Comparison of ENCODE assay signal across 14 cellular contexts in genomic region chr1:219159946-219160645, GRCh38. TPM values are rescaled to one million over a fixed set of nuclear protein-coding genes. Genes with fewer than 3 reads are reported as not detected.
DNase-seq lines count a peak whose midpoint lies in the region; ATAC-seq and TF ChIP-seq lines count a peak whose summit lies in the region.
"Had no signal": no experiment of that assay in that cellular context is flagged by ENCODE, and none has a peak within 500 bp of the region (broad histone marks: within the 10 kb centered on the region; RNA-seq: fewer than 3 reads in every experiment).

No MANE protein-coding gene starts in this region.

- BruUV-seq in IMR-90 (replicated peaks; lab: Mats Ljungman, UMichigan), result no TSS peak

- no peaks in the 10 kb centered on the region for H3K79me1 ChIP-seq in IMR-90 (ENCODE audit: low read depth in 1 of 2, low read length in 2 of 2)

- TF ChIP-seq EP300 in sigmoid colon (IDR thresholded peaks at IDR 0.05), result no peak

- DNase-seq in IMR-90, result no peak
- peak; percentile 23 for DNase-seq in germinal center (ENCODE audit: low spot score)
- no peak for DNase-seq in activated CD8-positive, alpha-beta T cell treated with anti-CD3 and anti-CD28 coated beads, Interleukin-2, amount 10 ng/mL, durations not matched to agents 7 days and 5 days
- no peak for DNase-seq in NCI-H510A (lab: John Stamatoyannopoulos, UW)
- DNase-seq in sigmoid colon, result no peak
- no peak for DNase-seq in NCI-H2081 (lab: John Stamatoyannopoulos, UW)
- DNase-seq: CD4-positive, alpha-beta T cell; NCI-H1092 treated with DMSO at 0.1 percent for 48 hours; stimulated activated CD4-positive, alpha-beta T cell treated with anti-CD3 and anti-CD28 coated beads, Interleukin-1b, Interleukin-23, amount 100 ng/mL, for 48 hours; testis had no signal

- H4K5ac ChIP-seq in IMR-90 (ENCODE audit: low read depth, low read length), result no peak overlapping the region

- no peak overlapping the region for H4K8ac ChIP-seq in IMR-90 (ENCODE audit: low read depth in 2 of 2, low read length in 2 of 2)

- no peaks in the 10 kb centered on the region for H3K4me1 Mint-ChIP-seq in activated CD8-positive, alpha-beta T cell treated with anti-CD3 and anti-CD28 coated beads, Interleukin-2, amount 10 ng/mL, durations not matched to agents 7 days and 5 days (ENCODE audit: low read depth)

- no peak overlapping the region for H3K9ac ChIP-seq in IMR-90 (ENCODE audit: low read depth, low read length)

- H3K36me3 Mint-ChIP-seq in activated CD8-positive, alpha-beta T cell treated with anti-CD3 and anti-CD28 coated beads, Interleukin-2, amount 10 ng/mL, durations not matched to agents 7 days and 5 days (ENCODE audit: low read depth), result no peaks in the 10 kb centered on the region
- H3K36me3 Mint-ChIP-seq: activated naive CD4-positive, alpha-beta T cell treated with anti-CD3 and anti-CD28 coated beads, Interleukin-2, amount 50 U/mL, for 72 hours had no signal

- TF ChIP-seq RAD21 in IMR-90 (IDR thresholded peaks at IDR 0.05; ENCODE audit: low read length), result no peak

- intact Hi-C loops in IMR-90 (cut with micrococcal nuclease) (no loop called here), sigmoid colon (cut with DNase I) (no loop called here)

- H3K4me1 ChIP-seq in IMR-90 (ENCODE audit: control insufficient read depth, insufficient read depth, low read length) (no peaks in the 10 kb centered on the region), sigmoid colon (no peaks in the 10 kb centered on the region)
- H3K4me1 ChIP-seq: testis had no signal

- H2AFZ ChIP-seq in IMR-90 (replicated peaks; ENCODE audit: low read length, poor library complexity), result no peak overlapping the region

- no peak overlapping the region for H3K4me3 Mint-ChIP-seq in activated CD8-positive, alpha-beta T cell treated with anti-CD3 and anti-CD28 coated beads, Interleukin-2, amount 10 ng/mL, durations not matched to agents 7 days and 5 days
- H3K4me3 Mint-ChIP-seq: CD4-positive, alpha-beta T cell; nephron had no signal

- H3K27ac Mint-ChIP-seq in activated CD8-positive, alpha-beta T cell treated with anti-CD3 and anti-CD28 coated beads, Interleukin-2, amount 10 ng/mL, durations not matched to agents 7 days and 5 days, result no peak overlapping the region
- H3K27ac Mint-ChIP-seq: activated naive CD4-positive, alpha-beta T cell treated with anti-CD3 and anti-CD28 coated beads, Interleukin-2, amount 50 U/mL, for 72 hours; CD4-positive, alpha-beta T cell; nephron had no signal

- CTCF ChIA-PET in IMR-90 (lab: Yijun Ruan, JAX), result interaction anchor here (0.8 to 1.6 kb wide), 2 partner anchors 13 to 315 kb away, joined by 3 to 4 read pairs; partner anchors contain the start of gene LYPLAL1
- CTCF ChIA-PET in activated CD8-positive, alpha-beta T cell treated with anti-CD3 and anti-CD28 coated beads, Interleukin-2, amount 10 ng/mL, durations not matched to agents 7 days and 5 days (lab: Charles Lee), result interaction anchor here (2.6 kb wide), 1 partner anchor 13 kb away, joined by 6 read pairs; the partner anchor contains the start of gene LYPLAL1

- no peak for TF ChIP-seq POLR2A in IMR-90 (IDR thresholded peaks at IDR 0.05; ENCODE audit: low read depth, low read length)
- no peak for TF ChIP-seq POLR2A in sigmoid colon (IDR thresholded peaks at IDR 0.05)

- no peak overlapping the region for H2BK5ac ChIP-seq in IMR-90 (ENCODE audit: low read depth, low read length, poor library complexity, severe bottlenecking)

- H2AK9ac ChIP-seq in IMR-90 (replicated peaks; ENCODE audit: low read depth, low read length, poor library complexity), result no peak overlapping the region

- H3K18ac ChIP-seq in IMR-90 (ENCODE audit: low read depth, low read length), result no peak overlapping the region

- H3K27me3 Mint-ChIP-seq in activated CD8-positive, alpha-beta T cell treated with anti-CD3 and anti-CD28 coated beads, Interleukin-2, amount 10 ng/mL, durations not matched to agents 7 days and 5 days (ENCODE audit: low read depth), result no peaks in the 10 kb centered on the region

- H3K9me1 ChIP-seq in IMR-90 (ENCODE audit: insufficient read depth, low read length), result no peaks in the 10 kb centered on the region

- H3K23ac ChIP-seq in IMR-90 (ENCODE audit: low read depth, low read length), result no peak overlapping the region

- dilution Hi-C loops in IMR-90 (cut with HindIII; ENCODE audit: low sequenced_read_pairs, unreplicated experiment), result no loop called here

- no peak overlapping the region for H4K91ac ChIP-seq in IMR-90 (ENCODE audit: insufficient read depth, low read depth, low read length)

- H2BK120ac ChIP-seq in IMR-90 (ENCODE audit: low read depth, low read length), result no peak overlapping the region

- H3K4me2 ChIP-seq in IMR-90 (ENCODE audit: low read depth, low read length), result no peak overlapping the region

- H4K20me1 ChIP-seq in IMR-90 (ENCODE audit: insufficient read depth, low read length), result no peaks in the 10 kb centered on the region

- H3K27ac ChIP-seq in IMR-90 (ENCODE audit: insufficient read depth, low read length) (no peak overlapping the region), sigmoid colon (no peak overlapping the region)
- H3K27ac ChIP-seq: testis had no signal

- no peak overlapping the region for H2AK5ac ChIP-seq in IMR-90 (ENCODE audit: low read depth, low read length)

- TF ChIP-seq CTCF in IMR-90 (conservative IDR thresholded peaks at IDR 0.05; ENCODE audit: low read depth, low read length), result no peak
- TF ChIP-seq CTCF in sigmoid colon (IDR thresholded peaks at IDR 0.05), result no peak

- no peaks in the 10 kb centered on the region for H3K9me3 Mint-ChIP-seq in activated CD8-positive, alpha-beta T cell treated with anti-CD3 and anti-CD28 coated beads, Interleukin-2, amount 10 ng/mL, durations not matched to agents 7 days and 5 days (ENCODE audit: insufficient read depth)
- H3K9me3 Mint-ChIP-seq: activated naive CD4-positive, alpha-beta T cell treated with anti-CD3 and anti-CD28 coated beads, Interleukin-2, amount 50 U/mL, for 72 hours; CD4-positive, alpha-beta T cell; nephron had no signal

- POLR2A ChIA-PET in IMR-90 (lab: Charles Lee; ENCODE audit: unreplicated experiment), result no interaction called here
- POLR2A ChIA-PET in activated CD8-positive, alpha-beta T cell treated with anti-CD3 and anti-CD28 coated beads, Interleukin-2, amount 10 ng/mL, durations not matched to agents 7 days and 5 days (lab: Charles Lee), result no interaction called here

- H3K36me3 ChIP-seq in IMR-90 (ENCODE audit: control insufficient read depth, insufficient read depth, low read length) (no peaks in the 10 kb centered on the region), sigmoid colon (no peaks in the 10 kb centered on the region)

- H2BK20ac ChIP-seq in IMR-90 (ENCODE audit: low read depth, low read length), result no peak overlapping the region

- H3K9me3 ChIP-seq in IMR-90 (ENCODE audit: control insufficient read depth, insufficient read depth, low read length) (no peaks in the 10 kb centered on the region), sigmoid colon (no peaks in the 10 kb centered on the region)
- H3K9me3 ChIP-seq: testis had no signal

- H2BK15ac ChIP-seq in IMR-90 (ENCODE audit: low read depth, low read length), result no peak overlapping the region

- H3K4me3 ChIP-seq in IMR-90 (ENCODE audit: insufficient read depth, low read depth, low read length) (no peak overlapping the region), sigmoid colon (no peak overlapping the region)
- H3K4me3 ChIP-seq: testis had no signal

- in situ Hi-C loops in IMR-90 (cut with MboI; ENCODE audit: low sequenced_read_pairs), result no loop called here

- H3K14ac ChIP-seq in IMR-90 (replicated peaks; ENCODE audit: low read depth, low read length), result no peak overlapping the region

- no peak overlapping the region for H3K4ac ChIP-seq in IMR-90 (ENCODE audit: low read depth, low read length)

- WGBS in IMR-90 (ENCODE audit: extremely low coverage in 2 of 2, insufficient read length in 1 of 2), 2 experiments, result no CpG with 5 or more reads among the region's 4 CpGs
- 61 to 74% methylated on average over 4 of the region's 4 CpGs for WGBS in sigmoid colon, 2 donors

- ATAC-seq in GM18508 (IDR thresholded peaks at IDR 0.05; ENCODE audit: insufficient read depth, unreplicated experiment) (peak; percentile 64), GM21717 (IDR thresholded peaks at IDR 0.05; ENCODE audit: unreplicated experiment) (peak; percentile 78), IMR-90 (ENCODE audit: low read depth) (peak; percentile 35; the same call in 1 of the 2 replicates)
- ATAC-seq in activated CD8-positive, alpha-beta T cell treated with anti-CD3 and anti-CD28 coated beads, Interleukin-2, amount 10 ng/mL, durations not matched to agents 7 days and 5 days, result no peak
- ATAC-seq: activated naive CD4-positive, alpha-beta T cell treated with anti-CD3 and anti-CD28 coated beads, Interleukin-2, amount 50 U/mL, for 72 hours had no signal

- H3K27me3 ChIP-seq in IMR-90 (ENCODE audit: control insufficient read depth, insufficient read depth, low read length) (no peaks in the 10 kb centered on the region), sigmoid colon (no peaks in the 10 kb centered on the region)
- H3K27me3 ChIP-seq: testis had no signal

- H3K56ac ChIP-seq in IMR-90 (ENCODE audit: extremely low read depth, insufficient read depth, low read length), result no peak overlapping the region

TF ChIP-seq in IMR-90, 13 proteins besides CTCF, POLR2A, EP300 and RAD21 (continues in another document):
- TF ChIP-seq ELK1 (IDR thresholded peaks at IDR 0.05; ENCODE audit: borderline replicate concordance, low read depth, low read length), result no peak
- no peak for TF ChIP-seq RCOR1 (IDR thresholded peaks at IDR 0.05; ENCODE audit: insufficient replicate concordance, low read length)
- TF ChIP-seq BHLHE40 (IDR thresholded peaks at IDR 0.05; ENCODE audit: low read depth, low read length), result no peak
- TF ChIP-seq NFE2L2 (IDR thresholded peaks at IDR 0.05; ENCODE audit: low read depth, low read length), result no peak
- no peak for TF ChIP-seq MAFK (IDR thresholded peaks at IDR 0.05; ENCODE audit: low read depth, low read length)
- no peak for TF ChIP-seq SMC3 (IDR thresholded peaks at IDR 0.05; ENCODE audit: low read depth, low read length)

RNA-seq across cellular contexts. Expression of gene LYPLAL1, which starts 13.6 kb away (rescaled TPM):
- 4.8 and 11.4 TPM in 2 replicates for total RNA-seq in IMR-90 (2012; rRNA removed)
- 6.3 and 7.5 TPM in 2 replicates for polyA plus RNA-seq in IMR-90 (2012; rRNA removed)
- polyA plus RNA-seq in IMR-90 (2012; cell fraction: cytosol; rRNA removed), result 1.7 and 2.5 TPM in 2 replicates
- polyA plus RNA-seq in IMR-90 (2012; cell fraction: nucleus; rRNA removed; ENCODE audit: low replicate concordance), result 1.8 and 14.4 TPM in 2 replicates
- 10 to 100 TPM; 11.6 to 17.8 TPM for total RNA-seq in activated CD8-positive, alpha-beta T cell treated with anti-CD3 and anti-CD28 coated beads, Interleukin-2, amount 10 ng/mL, durations not matched to agents 7 days and 5 days
- 10 to 100 TPM; 22.4 to 36.0 (median 32.1) TPM for total RNA-seq in sigmoid colon
- 10 to 100 TPM; 11.8 to 23.4 (median 20.1) TPM for polyA plus RNA-seq in sigmoid colon
